18 cellular contexts compared by ENCODE assay signal in the genomic region with DNA sequence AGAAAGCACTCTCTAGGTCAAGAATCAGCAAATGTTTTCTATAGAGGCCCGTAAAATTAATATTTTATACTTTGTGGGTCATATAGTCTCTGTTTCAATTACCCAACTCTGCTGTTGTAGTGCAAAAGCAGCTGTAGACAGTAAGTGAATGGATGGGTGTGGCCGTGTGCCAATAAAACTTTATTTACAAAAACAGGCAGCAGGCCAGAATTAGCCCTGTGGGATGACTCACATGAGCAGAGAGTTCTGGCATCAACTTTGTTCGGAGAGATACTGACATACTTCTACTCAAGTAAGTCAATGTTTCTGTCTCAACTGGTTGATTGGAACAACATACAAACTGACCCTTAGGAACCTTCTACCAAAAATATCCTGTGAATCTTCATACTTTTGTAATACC.
DNase-seq lines count a peak whose midpoint lies in the region; ATAC-seq and TF ChIP-seq lines count a peak whose summit lies in the region.
"Had no signal": no experiment of that assay in that cellular context is flagged by ENCODE, and none has a peak within 500 bp of the region (broad histone marks: within the 10 kb centered on the region; RNA-seq: fewer than 3 reads in every experiment).

No MANE protein-coding gene starts in this region.

- H3K27me3 ChIP-seq in colonic mucosa: no peaks in the 10 kb centered on the region

- no peak overlapping the region for H3K27ac ChIP-seq in colonic mucosa
- H3K27ac ChIP-seq: A549 had no signal

- no peaks in the 10 kb centered on the region for H3K9me3 ChIP-seq in colonic mucosa
- H3K9me3 ChIP-seq: A549, SK-N-SH had no signal

- peak; percentile 49 for DNase-seq in Calu3
- peak; percentile 17 for DNase-seq in HuH-7 (ENCODE audit: low spot score)
- DNase-seq in colonic mucosa: peak; percentile 35
- no peak for DNase-seq in nephron progenitor cell
- no peak for DNase-seq in cortex of kidney (lab: John Stamatoyannopoulos, UW)
- no peak for DNase-seq in HPDE6-E6E7 (ENCODE audit: extremely low spot score)
- no peak for DNase-seq in erythroblast (lab: John Stamatoyannopoulos, UW)
- DNase-seq: KG1, MM.1S, NCI-H1105, NCI-H1694 treated with DMSO at 0.1 percent for 48 hours, NCI-H446 treated with DMSO at 0.1 percent for 48 hours, NCI-H748 treated with DMSO at 0.1 percent for 48 hours, PC-3 had no signal

- H3K4me3 ChIP-seq in colonic mucosa: no peak overlapping the region
- H3K4me3 ChIP-seq: A549 had no signal

- peaks cover 17% of the 10 kb centered on the region for H3K36me3 Mint-ChIP-seq in Calu3 (ENCODE audit: insufficient read depth, unreplicated experiment)
- H3K36me3 Mint-ChIP-seq in nephron progenitor cell (ENCODE audit: low read depth): no peaks in the 10 kb centered on the region

- H3K4me1 Mint-ChIP-seq in Calu3 (ENCODE audit: low read depth, unreplicated experiment) (peaks cover 44% of the 10 kb centered on the region), nephron progenitor cell (peaks cover 40% of the 10 kb centered on the region)

- TF ChIP-seq CTCF in Calu3 (IDR thresholded peaks at IDR 0.05; ENCODE audit: unreplicated experiment): no peak
- TF ChIP-seq CTCF in colonic mucosa (IDR thresholded peaks at IDR 0.05): no peak
- TF ChIP-seq CTCF in nephron progenitor cell (IDR thresholded peaks at IDR 0.05): no peak

- peak overlapping the region; percentile 68 for H3K4me3 Mint-ChIP-seq in Calu3 (ENCODE audit: low read depth, unreplicated experiment)
- no peak overlapping the region for H3K4me3 Mint-ChIP-seq in nephron progenitor cell

- peaks cover under 1% of the 10 kb centered on the region for H3K9me3 Mint-ChIP-seq in Calu3 (ENCODE audit: low read depth, unreplicated experiment)
- peaks cover 12% of the 10 kb centered on the region for H3K9me3 Mint-ChIP-seq in nephron progenitor cell

- TF ChIP-seq POLR2A in erythroblast (IDR thresholded peaks at IDR 0.05; ENCODE audit: low read length): no peak

- H3K27me3 Mint-ChIP-seq in Calu3 (ENCODE audit: unreplicated experiment): no peaks in the 10 kb centered on the region
- H3K27me3 Mint-ChIP-seq in nephron progenitor cell (ENCODE audit: low read depth, poor library complexity): peaks cover 17% of the 10 kb centered on the region

- no peak overlapping the region for H3K9ac ChIP-seq in colonic mucosa (ENCODE audit: low read depth in 2 of 2, low read length in 2 of 2)
- H3K9ac ChIP-seq: SK-N-SH had no signal

- intact Hi-C loops in Calu3 (cut with micrococcal nuclease; ENCODE audit: unreplicated experiment): loop anchor here (10.0 kb wide), 2 partner anchors 330 to 740 kb away; no protein-coding TSS in a partner anchor
- intact Hi-C loops in colonic mucosa (cut with DNase I): no loop called here

- no peaks in the 10 kb centered on the region for H3K4me1 ChIP-seq in colonic mucosa
- H3K4me1 ChIP-seq: A549 had no signal

- no peaks in the 10 kb centered on the region for H3K36me3 ChIP-seq in colonic mucosa

- H3K27ac Mint-ChIP-seq in Calu3 (ENCODE audit: unreplicated experiment) (peak overlapping the region; percentile 82), nephron progenitor cell (peak overlapping the region; percentile 31)

- ATAC-seq in GM19467 (IDR thresholded peaks at IDR 0.05; ENCODE audit: unreplicated experiment): no peak
- ATAC-seq: A549, HCT116, PC-3 had no signal

- CTCF ChIA-PET in Calu3 (lab: Charles Lee): interaction anchor here (0.6 kb wide), 1 partner anchor 656 kb away, joined by 4 read pairs; no protein-coding TSS in a partner anchor

- BruUV-seq in Calu3 (replicated peaks; lab: Mats Ljungman, UMichigan): no TSS peak

Comparison
In these comparisons a context has a peak if more than half of its experiments do, and no peak if none do; other contexts are left out.
1. DNase-seq: peak in Calu3 (single experiment), HuH-7 (single experiment) and colonic mucosa (single experiment); none in nephron progenitor cell (single experiment), cortex of kidney (single experiment), HPDE6-E6E7 (single experiment) and erythroblast (0 of 2).